In the genomic region with DNA sequence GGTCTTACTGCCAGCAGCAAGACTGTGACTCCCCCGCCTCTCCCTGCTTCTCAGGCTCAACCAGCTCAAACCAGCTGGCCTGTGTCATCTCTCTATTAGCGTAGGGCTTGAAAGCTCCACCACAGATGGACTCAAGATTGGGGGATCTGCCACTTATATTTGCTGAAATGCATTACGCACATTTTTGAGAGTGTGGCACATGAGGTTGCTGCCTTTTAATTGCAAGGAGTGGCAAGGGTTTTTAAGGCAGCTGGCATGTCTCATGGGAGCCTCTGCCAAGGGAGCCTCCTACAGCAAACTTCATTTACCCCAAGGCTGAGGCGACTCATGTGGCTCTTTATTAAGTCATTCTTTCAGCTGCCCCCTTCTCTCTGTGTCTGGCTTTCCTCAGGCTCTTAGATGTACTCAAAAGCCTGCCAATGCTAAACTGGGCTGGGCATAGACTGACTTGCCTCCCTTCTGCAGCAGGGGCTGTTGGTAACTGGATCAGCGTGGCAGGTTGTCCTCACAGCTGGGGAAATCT, we compare ENCODE assay signal across 10 cellular contexts.
A peak's percentile ranks its signal among the peaks of the same experiment; 100 is the strongest.
DNase-seq lines count a peak whose midpoint lies in the region; ATAC-seq and TF ChIP-seq lines count a peak whose summit lies in the region.
"Had no signal": no experiment of that assay in that cellular context is flagged by ENCODE, and none has a peak within 500 bp of the region (broad histone marks: within the 10 kb centered on the region; RNA-seq: fewer than 3 reads in every experiment).

No MANE protein-coding gene starts in this region.

- WGBS in IMR-90 (ENCODE audit: extremely low coverage in 2 of 2, insufficient read length in 1 of 2), 2 experiments, result 24% methylated on average over 3 of the region's 5 CpGs; no CpG with 5 or more reads in 1 of the 2 experiments
- whole genome bisulfite sequencing in sigmoid colon, 2 donors, result 40 to 71% methylated on average over 5 of the region's 5 CpGs

- no peaks in the 10 kb centered on the region for H3K9me1 ChIP-seq in IMR-90 (ENCODE audit: insufficient read depth, low read length)

- BruUV-seq in IMR-90 (replicated peaks; lab: Mats Ljungman, UMichigan), result no TSS peak

- H4K20me1 ChIP-seq in IMR-90 (ENCODE audit: insufficient read depth, low read length), result no peaks in the 10 kb centered on the region

- intact Hi-C loops in IMR-90 (cut with micrococcal nuclease) (no loop called here), sigmoid colon (cut with DNase I) (loop anchor here (10.0 kb wide), 1 partner anchor 220 kb away; a partner anchor contains a TSS)

- TF ChIP-seq EP300 in sigmoid colon (IDR thresholded peaks at IDR 0.05), result no peak

- no peak for TF ChIP-seq POLR2A in IMR-90 (IDR thresholded peaks at IDR 0.05; ENCODE audit: low read depth, low read length)
- TF ChIP-seq POLR2A in sigmoid colon (IDR thresholded peaks at IDR 0.05), result no peak

- no peak for TF ChIP-seq CTCF in IMR-90 (conservative IDR thresholded peaks at IDR 0.05; ENCODE audit: low read depth, low read length)
- no peak for TF ChIP-seq CTCF in fibroblast of the aortic adventitia (IDR thresholded peaks at IDR 0.05; ENCODE audit: insufficient read depth, low read length)
- no peak for TF ChIP-seq CTCF in sigmoid colon (IDR thresholded peaks at IDR 0.05)

- H3K4me3 ChIP-seq in IMR-90 (ENCODE audit: insufficient read depth, low read depth, low read length), result no peak overlapping the region
- no peak overlapping the region for H3K4me3 ChIP-seq in fibroblast of the aortic adventitia (ENCODE audit: low read depth, low read length)
- H3K4me3 ChIP-seq in sigmoid colon, result no peak overlapping the region

- no peaks in the 10 kb centered on the region for H3K27me3 ChIP-seq in IMR-90 (ENCODE audit: control insufficient read depth, insufficient read depth, low read length)
- H3K27me3 ChIP-seq in sigmoid colon, result no peaks in the 10 kb centered on the region

- no peak overlapping the region for H2BK120ac ChIP-seq in IMR-90 (ENCODE audit: low read depth, low read length)

- TF ChIP-seq RAD21 in IMR-90 (IDR thresholded peaks at IDR 0.05; ENCODE audit: low read length), result no peak

- no peak overlapping the region for H2AFZ ChIP-seq in IMR-90 (replicated peaks; ENCODE audit: low read length, poor library complexity)

- H3K9me3 ChIP-seq in IMR-90 (ENCODE audit: control insufficient read depth, insufficient read depth, low read length) (no peaks in the 10 kb centered on the region), sigmoid colon (no peaks in the 10 kb centered on the region)
- H3K9me3 ChIP-seq: neutrophil had no signal

- H3K14ac ChIP-seq in IMR-90 (replicated peaks; ENCODE audit: low read depth, low read length), result no peak overlapping the region

- POLR2A ChIA-PET in IMR-90 (lab: Charles Lee; ENCODE audit: unreplicated experiment), result no interaction called here

- DNase-seq in IMR-90, result peak; percentile 21
- DNase-seq in NCI-H2227 treated with DMSO at 0.1 percent for 48 hours (lab: John Stamatoyannopoulos, UW), result peak; percentile 18
- DNase-seq in fibroblast of the aortic adventitia (ENCODE audit: low read depth), result peak; percentile 46
- DNase-seq in sigmoid colon, result peak; percentile 71
- DNase-seq in HPDE6-E6E7 (ENCODE audit: extremely low spot score), result no peak
- DNase-seq: stimulated activated CD4-positive, alpha-beta T cell treated with anti-CD3 and anti-CD28 coated beads, Interleukin-4, amount 100 ng/mL, for 24 hours had no signal

- dilution Hi-C loops in IMR-90 (cut with HindIII; ENCODE audit: low sequenced_read_pairs, unreplicated experiment), result no loop called here

- peaks cover 2% of the 10 kb centered on the region; the same call in 1 of the 2 replicates for H3K4me1 ChIP-seq in IMR-90 (ENCODE audit: control insufficient read depth, insufficient read depth, low read length)
- peaks cover 0 to 45% (median 15%) of the 10 kb centered on the region in 4 donors for H3K4me1 ChIP-seq in sigmoid colon

- H3K18ac ChIP-seq in IMR-90 (ENCODE audit: low read depth, low read length), result no peak overlapping the region

- no peak overlapping the region for H3K4me2 ChIP-seq in IMR-90 (ENCODE audit: low read depth, low read length)

- no peak overlapping the region for H4K5ac ChIP-seq in IMR-90 (ENCODE audit: low read depth, low read length)

- no peak overlapping the region for H4K8ac ChIP-seq in IMR-90 (ENCODE audit: low read depth in 2 of 2, low read length in 2 of 2)

- H3K36me3 ChIP-seq in IMR-90 (ENCODE audit: control insufficient read depth, insufficient read depth, low read length) (no peaks in the 10 kb centered on the region), sigmoid colon (no peaks in the 10 kb centered on the region)
- H3K36me3 ChIP-seq: neutrophil had no signal

- H4K91ac ChIP-seq in IMR-90 (ENCODE audit: insufficient read depth, low read depth, low read length), result no peak overlapping the region

- H2BK15ac ChIP-seq in IMR-90 (ENCODE audit: low read depth, low read length), result no peak overlapping the region

- CTCF ChIA-PET in IMR-90 (lab: Yijun Ruan, JAX), result no interaction called here

- in situ Hi-C loops in IMR-90 (cut with MboI; ENCODE audit: low sequenced_read_pairs), result loop anchor here (10.0 kb wide), 1 partner anchor 490 kb away; no protein-coding TSS in a partner anchor

- H3K23ac ChIP-seq in IMR-90 (ENCODE audit: low read depth, low read length), result no peak overlapping the region

- H2AK5ac ChIP-seq in IMR-90 (ENCODE audit: low read depth, low read length), result no peak overlapping the region

- ATAC-seq in IMR-90 (ENCODE audit: low read depth) (peak; percentile 59), GM21786 (IDR thresholded peaks at IDR 0.05; ENCODE audit: unreplicated experiment) (no peak), GM18909 (IDR thresholded peaks at IDR 0.05; ENCODE audit: poor library complexity, unreplicated experiment) (no peak), HG03439 (IDR thresholded peaks at IDR 0.05; ENCODE audit: unreplicated experiment) (no peak)

- no peak overlapping the region for H3K4ac ChIP-seq in IMR-90 (ENCODE audit: low read depth, low read length)

- no peak overlapping the region for H2BK20ac ChIP-seq in IMR-90 (ENCODE audit: low read depth, low read length)

- H3K27ac ChIP-seq in IMR-90 (ENCODE audit: insufficient read depth, low read length), result no peak overlapping the region
- H3K27ac ChIP-seq in sigmoid colon, result peak overlapping the region in 3 of 4 donors; percentile 6 to 63 (median 50)
- H3K27ac ChIP-seq: neutrophil had no signal

- H2AK9ac ChIP-seq in IMR-90 (replicated peaks; ENCODE audit: low read depth, low read length, poor library complexity), result no peak overlapping the region

- H2BK5ac ChIP-seq in IMR-90 (ENCODE audit: low read depth, low read length, poor library complexity, severe bottlenecking), result no peak overlapping the region

- H3K79me1 ChIP-seq in IMR-90 (ENCODE audit: low read depth in 1 of 2, low read length in 2 of 2), result no peaks in the 10 kb centered on the region

- H3K56ac ChIP-seq in IMR-90 (ENCODE audit: extremely low read depth, insufficient read depth, low read length), result no peak overlapping the region

- H3K9ac ChIP-seq in IMR-90 (ENCODE audit: low read depth, low read length), result no peak overlapping the region

TF ChIP-seq in IMR-90, 13 proteins besides CTCF, POLR2A, EP300 and RAD21:
- TF ChIP-seq RFX5 (IDR thresholded peaks at IDR 0.05; ENCODE audit: low read depth, low read length) (no peak), CEBPB (IDR thresholded peaks at IDR 0.05; ENCODE audit: low read depth, low read length) (no peak), RCOR1 (IDR thresholded peaks at IDR 0.05; ENCODE audit: insufficient replicate concordance, low read length) (no peak), MAZ (IDR thresholded peaks at IDR 0.05; ENCODE audit: borderline replicate concordance, low read depth, low read length) (no peak), BHLHE40 (IDR thresholded peaks at IDR 0.05; ENCODE audit: low read depth, low read length) (no peak), NFE2L2 (IDR thresholded peaks at IDR 0.05; ENCODE audit: low read depth, low read length) (no peak), FOS (IDR thresholded peaks at IDR 0.05; ENCODE audit: low read depth, low read length) (no peak), SMC3 (IDR thresholded peaks at IDR 0.05; ENCODE audit: low read depth, low read length) (no peak), CHD1 (IDR thresholded peaks at IDR 0.05; ENCODE audit: low read depth, low read length) (no peak), MXI1 (IDR thresholded peaks at IDR 0.05; ENCODE audit: borderline replicate concordance, low read depth, low read length) (no peak), MAFK (IDR thresholded peaks at IDR 0.05; ENCODE audit: low read depth, low read length) (no peak)
- TF ChIP-seq, protein P1, sequence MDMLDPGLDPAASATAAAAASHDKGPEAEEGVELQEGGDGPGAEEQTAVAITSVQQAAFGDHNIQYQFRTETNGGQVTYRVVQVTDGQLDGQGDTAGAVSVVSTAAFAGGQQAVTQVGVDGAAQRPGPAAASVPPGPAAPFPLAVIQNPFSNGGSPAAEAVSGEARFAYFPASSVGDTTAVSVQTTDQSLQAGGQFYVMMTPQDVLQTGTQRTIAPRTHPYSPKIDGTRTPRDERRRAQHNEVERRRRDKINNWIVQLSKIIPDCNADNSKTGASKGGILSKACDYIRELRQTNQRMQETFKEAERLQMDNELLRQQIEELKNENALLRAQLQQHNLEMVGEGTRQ (IDR thresholded peaks at IDR 0.05; ENCODE audit: low read depth, low read length), result no peak
- TF ChIP-seq, protein P2, sequence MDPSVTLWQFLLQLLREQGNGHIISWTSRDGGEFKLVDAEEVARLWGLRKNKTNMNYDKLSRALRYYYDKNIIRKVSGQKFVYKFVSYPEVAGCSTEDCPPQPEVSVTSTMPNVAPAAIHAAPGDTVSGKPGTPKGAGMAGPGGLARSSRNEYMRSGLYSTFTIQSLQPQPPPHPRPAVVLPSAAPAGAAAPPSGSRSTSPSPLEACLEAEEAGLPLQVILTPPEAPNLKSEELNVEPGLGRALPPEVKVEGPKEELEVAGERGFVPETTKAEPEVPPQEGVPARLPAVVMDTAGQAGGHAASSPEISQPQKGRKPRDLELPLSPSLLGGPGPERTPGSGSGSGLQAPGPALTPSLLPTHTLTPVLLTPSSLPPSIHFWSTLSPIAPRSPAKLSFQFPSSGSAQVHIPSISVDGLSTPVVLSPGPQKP (IDR thresholded peaks at IDR 0.05; ENCODE audit: borderline replicate concordance, low read depth, low read length), result no peak
